7 cellular contexts compared by ENCODE assay signal in genomic region chr9:129889936-129890717, GRCh38. TPM values are rescaled to one million over a fixed set of nuclear protein-coding genes. Genes with fewer than 3 reads are reported as not detected.
DNase-seq lines count a peak whose midpoint lies in the region; ATAC-seq and TF ChIP-seq lines count a peak whose summit lies in the region.

No MANE protein-coding gene starts in this region.

- H3K4me3 ChIP-seq in lower lobe of right lung: peak overlapping the region; percentile 41
- H3K4me3 ChIP-seq in transverse colon: peak overlapping the region in 1 of 4 donors; percentile 22

- H3K4me1 Mint-ChIP-seq in activated T-cell treated with anti-CD3 and anti-CD28 coated beads, Interleukin-2, amount 50 U/mL, for 72 hours (ENCODE audit: low read depth): peaks cover 91% of the 10 kb centered on the region

- H3K9me3 Mint-ChIP-seq in activated T-cell treated with anti-CD3 and anti-CD28 coated beads, Interleukin-2, amount 50 U/mL, for 72 hours: no peaks in the 10 kb centered on the region

- 75% methylated on average over 35 of the region's 37 CpGs; no CpG with 5 or more reads in 1 of the 2 donors for WGBS in transverse colon (ENCODE audit: low coverage in 1 of 2), 2 donors

- H3K27me3 ChIP-seq in lower lobe of right lung (ENCODE audit: low read depth) (no peaks in the 10 kb centered on the region), transverse colon (no peaks in the 10 kb centered on the region)

- intact Hi-C loops in lower lobe of right lung (cut with DNase I) (no loop called here), transverse colon (cut with DNase I; ENCODE audit: low total_unique reads) (loop anchor here (10.0 kb wide), 1 partner anchor 345 kb away; no protein-coding TSS in a partner anchor)

- H3K4me1 ChIP-seq in lower lobe of right lung (peaks cover 62% of the 10 kb centered on the region), transverse colon (peaks cover 11 to 67% (median 40%) of the 10 kb centered on the region in 4 donors)

- H3K9me3 ChIP-seq in lower lobe of right lung (no peaks in the 10 kb centered on the region), transverse colon (no peaks in the 10 kb centered on the region)

- in situ Hi-C loops in transverse colon (cut with MboI; ENCODE audit: low pct_ligation_motif_present in 1 of 4, low pct_unique_long_range_greater_than_20kb in 1 of 4, low sequenced_read_pairs in 3 of 4): loop anchor here in 3 of 4 donors (10.0 to 25.0 kb wide), 3 partner anchors 147 to 347 kb away; partner anchors contain the start of gene FNBP1 (in 3 of the 3)

- DNase-seq in NOMO-1 treated with dmso at 0.1 percent for 144 hours (lab: John Stamatoyannopoulos, UW; ENCODE audit: unreplicated experiment): peak; percentile 80
- DNase-seq in activated T-cell treated with anti-CD3 and anti-CD28 coated beads, Interleukin-2, amount 50 U/mL, for 72 hours: peak; percentile 79 to 83
- DNase-seq in lower lobe of right lung: peak; percentile 77
- DNase-seq in transverse colon: peak; percentile 69
- no peak for DNase-seq in cerebellum (ENCODE audit: low spot score)
- DNase-seq in LoVo (ENCODE audit: low spot score): no peak
- DNase-seq in SHP77 treated with DMSO at 0.1 percent for 48 hours (lab: John Stamatoyannopoulos, UW): no peak

- H3K27ac Mint-ChIP-seq in activated T-cell treated with anti-CD3 and anti-CD28 coated beads, Interleukin-2, amount 50 U/mL, for 72 hours: peak overlapping the region; percentile 98

- no peak for TF ChIP-seq CTCF in lower lobe of right lung (IDR thresholded peaks at IDR 0.05)
- no peak for TF ChIP-seq CTCF in transverse colon (IDR thresholded peaks at IDR 0.05)

- no peaks in the 10 kb centered on the region for H3K27me3 Mint-ChIP-seq in activated T-cell treated with anti-CD3 and anti-CD28 coated beads, Interleukin-2, amount 50 U/mL, for 72 hours (ENCODE audit: low read depth)

- ATAC-seq in activated T-cell treated with anti-CD3 and anti-CD28 coated beads, Interleukin-2, amount 50 U/mL, for 72 hours (replicated peaks in 1 of 2): peak; percentile 5 to 6
- ATAC-seq in lower lobe of right lung: no peak

- TF ChIP-seq POLR2A in transverse colon (IDR thresholded peaks at IDR 0.05): no peak

- peak overlapping the region; percentile 87 for H3K4me3 Mint-ChIP-seq in activated T-cell treated with anti-CD3 and anti-CD28 coated beads, Interleukin-2, amount 50 U/mL, for 72 hours

- peaks cover 27 to 36% of the 10 kb centered on the region in 2 donors for H3K36me3 Mint-ChIP-seq in activated T-cell treated with anti-CD3 and anti-CD28 coated beads, Interleukin-2, amount 50 U/mL, for 72 hours (ENCODE audit: insufficient read depth in 2 of 2)

- H3K27ac ChIP-seq in lower lobe of right lung: peak overlapping the region; percentile 87
- peak overlapping the region; percentile 85 to 90 (median 87) for H3K27ac ChIP-seq in transverse colon

- TF ChIP-seq EP300 in transverse colon (IDR thresholded peaks at IDR 0.05; ENCODE audit: low read depth): no peak

- H3K36me3 ChIP-seq in lower lobe of right lung (peaks cover 9% of the 10 kb centered on the region), transverse colon (no peaks in the 10 kb centered on the region)

RNA-seq across cellular contexts. Expression of gene USP20, which starts 54.9 kb away (rescaled TPM):
- total RNA-seq in activated T-cell treated with anti-CD3 and anti-CD28 coated beads, Interleukin-2, amount 50 U/mL, for 72 hours: 10 to 100 TPM; 74.4 to 77.9 TPM
- total RNA-seq in lower lobe of right lung: 27.0 TPM
- total RNA-seq in transverse colon: 10 to 100 TPM; 18.3 to 40.0 (median 25.3) TPM
- 11.1 TPM for total RNA-seq in cerebellum

RNA-seq across cellular contexts. Expression of gene C9orf78, which starts 55.1 kb away (rescaled TPM):
- 10 to 100 TPM; 44.6 to 51.7 TPM for total RNA-seq in activated T-cell treated with anti-CD3 and anti-CD28 coated beads, Interleukin-2, amount 50 U/mL, for 72 hours
- total RNA-seq in lower lobe of right lung (42.0 TPM), transverse colon (100 to 1,000 TPM in 1 of 4 donors, 10 to 100 TPM in 3; 43.6 to 263 (median 47.7) TPM), cerebellum (21.0 TPM)

Comparison
In these comparisons a context has a peak if more than half of its experiments do, and no peak if none do; other contexts are left out.
1. DNase-seq: peak in NOMO-1 treated with dmso at 0.1 percent for 144 hours (single experiment), activated T-cell treated with anti-CD3 and anti-CD28 coated beads, Interleukin-2, amount 50 U/mL, for 72 hours (2 of 2), lower lobe of right lung (single experiment) and transverse colon (single experiment); none in cerebellum (single experiment), LoVo (single experiment) and SHP77 treated with DMSO at 0.1 percent for 48 hours (single experiment).
2. ATAC-seq: peak in activated T-cell treated with anti-CD3 and anti-CD28 coated beads, Interleukin-2, amount 50 U/mL, for 72 hours (2 of 2); none in lower lobe of right lung (0 of 2).